ENCODE assay signal across 23 cellular contexts in the genomic region with DNA sequence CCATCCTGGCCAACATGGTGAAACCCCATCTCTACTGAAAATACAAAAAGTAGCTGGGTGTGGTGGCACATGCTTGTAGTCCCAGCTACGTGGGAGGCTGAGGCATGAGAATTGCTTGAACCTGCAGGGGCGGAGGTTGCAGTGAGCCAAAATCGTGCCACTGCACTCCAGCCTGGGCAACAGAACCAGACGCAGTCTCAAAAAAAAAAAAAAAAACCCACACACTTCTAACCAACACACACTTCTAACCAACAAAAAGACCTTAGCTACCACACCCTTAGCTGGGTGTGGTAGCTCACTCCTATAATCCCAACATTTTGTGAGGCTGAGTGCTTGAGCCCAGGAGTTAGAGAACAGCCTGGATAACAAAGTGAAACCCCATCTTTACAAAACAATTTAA. TPM values are rescaled to one million over a fixed set of nuclear protein-coding genes. Genes with fewer than 3 reads are reported as not detected.
DNase-seq lines count a peak whose midpoint lies in the region; ATAC-seq and TF ChIP-seq lines count a peak whose summit lies in the region.
"Had no signal": no experiment of that assay in that cellular context is flagged by ENCODE, and none has a peak within 500 bp of the region (broad histone marks: within the 10 kb centered on the region; RNA-seq: fewer than 3 reads in every experiment).

No MANE protein-coding gene starts in this region.

- no peak for TF ChIP-seq CTCF in HEK293 (tag by site-specific recombination; IDR thresholded peaks at IDR 0.05)
- TF ChIP-seq CTCF in breast epithelium (IDR thresholded peaks at IDR 0.05), result no peak

- peaks cover 34% of the 10 kb centered on the region for H3K4me1 Mint-ChIP-seq in activated CD4-positive, alpha-beta memory T cell treated with anti-CD3 and anti-CD28 coated beads, Interleukin-2, amount 10 ng/mL, durations not matched to agents 7 days and 5 days
- peaks cover 27% of the 10 kb centered on the region for H3K4me1 Mint-ChIP-seq in activated naive CD8-positive, alpha-beta T cell treated with anti-CD3 and anti-CD28 coated beads, Interleukin-2, amount 50 U/mL, for 24 hours

- H3K9me3 ChIP-seq in HEK293 (ENCODE audit: control insufficient read depth, insufficient read depth, low read depth, low read length), result no peaks in the 10 kb centered on the region
- no peaks in the 10 kb centered on the region for H3K9me3 ChIP-seq in breast epithelium
- H3K9me3 ChIP-seq: colonic mucosa, pancreas, transverse colon had no signal

- H3K27ac Mint-ChIP-seq in activated naive CD4-positive, alpha-beta T cell treated with anti-CD3 and anti-CD28 coated beads, Interleukin-2, amount 50 U/mL, for 72 hours, result no peak overlapping the region
- peak overlapping the region; percentile 58 for H3K27ac Mint-ChIP-seq in activated CD4-positive, alpha-beta memory T cell treated with anti-CD3 and anti-CD28 coated beads, Interleukin-2, amount 10 ng/mL, durations not matched to agents 7 days and 5 days
- H3K27ac Mint-ChIP-seq in activated naive CD8-positive, alpha-beta T cell treated with anti-CD3 and anti-CD28 coated beads, Interleukin-2, amount 50 U/mL, for 24 hours, result peak overlapping the region; percentile 33
- H3K27ac Mint-ChIP-seq: GM23338 had no signal

- ATAC-seq in activated naive CD4-positive, alpha-beta T cell treated with anti-CD3 and anti-CD28 coated beads, Interleukin-2, amount 50 U/mL, for 72 hours, result no peak
- ATAC-seq in activated naive CD8-positive, alpha-beta T cell treated with anti-CD3 and anti-CD28 coated beads, Interleukin-2, amount 50 U/mL, for 24 hours, result no peak
- ATAC-seq: GM23338, pancreas had no signal

- intact Hi-C loops in breast epithelium (cut with DNase I; ENCODE audit: low total_unique reads), result no loop called here

- peaks cover 0 to 4% of the 10 kb centered on the region in 2 donors for H3K9me3 Mint-ChIP-seq in activated naive CD4-positive, alpha-beta T cell treated with anti-CD3 and anti-CD28 coated beads, Interleukin-2, amount 50 U/mL, for 72 hours
- peaks cover 3% of the 10 kb centered on the region for H3K9me3 Mint-ChIP-seq in activated CD4-positive, alpha-beta memory T cell treated with anti-CD3 and anti-CD28 coated beads, Interleukin-2, amount 10 ng/mL, durations not matched to agents 7 days and 5 days
- H3K9me3 Mint-ChIP-seq in activated naive CD8-positive, alpha-beta T cell treated with anti-CD3 and anti-CD28 coated beads, Interleukin-2, amount 50 U/mL, for 24 hours, result peaks cover 3% of the 10 kb centered on the region

- DNase-seq in activated naive CD4-positive, alpha-beta T cell treated with Interleukin-2 at 50 U/mL for 16 hours, result peak; percentile 37
- DNase-seq in activated naive CD4-positive, alpha-beta T cell treated with anti-CD3 and anti-CD28 coated beads, Interleukin-2, amount 50 U/mL, for 72 hours (ENCODE audit: low spot score in 2 of 2), result no peak
- peak; percentile 30 for DNase-seq in activated CD4-positive, alpha-beta memory T cell treated with anti-CD3 and anti-CD28 coated beads, Interleukin-2, amount 10 ng/mL, durations not matched to agents 7 days and 5 days
- no peak for DNase-seq in activated naive CD8-positive, alpha-beta T cell treated with anti-CD3 and anti-CD28 coated beads, Interleukin-2, amount 50 U/mL, for 24 hours
- DNase-seq in middle frontal gyrus (ENCODE audit: extremely low spot score, low spot score) (no peak), NCI-H2029 treated with DMSO at 0.1 percent for 48 hours (lab: John Stamatoyannopoulos, UW) (no peak), breast epithelium (ENCODE audit: low spot score in 2 of 2) (no peak)
- DNase-seq: AML-193; colonic mucosa; effector CD4-positive, alpha-beta T cell; EL; hypothalamus; NCI-H146; NCI-H2107; pancreas; Right ventricle myocardium superior; T-helper 9 cell; transverse colon had no signal

- H3K4me1 ChIP-seq in HEK293 (ENCODE audit: control insufficient read depth, insufficient read depth, low read length) (peaks cover 9% of the 10 kb centered on the region), breast epithelium (no peaks in the 10 kb centered on the region)
- H3K4me1 ChIP-seq: colonic mucosa, pancreas had no signal

- no peak overlapping the region for H3K4me3 ChIP-seq in HEK293 (ENCODE audit: low read depth, low read length)
- no peak overlapping the region for H3K4me3 ChIP-seq in breast epithelium
- H3K4me3 ChIP-seq: colonic mucosa, GM23338, pancreas, skin epidermis, transverse colon had no signal

- no peak overlapping the region for H3K4me3 Mint-ChIP-seq in activated CD4-positive, alpha-beta memory T cell treated with anti-CD3 and anti-CD28 coated beads, Interleukin-2, amount 10 ng/mL, durations not matched to agents 7 days and 5 days
- H3K4me3 Mint-ChIP-seq in activated naive CD8-positive, alpha-beta T cell treated with anti-CD3 and anti-CD28 coated beads, Interleukin-2, amount 50 U/mL, for 24 hours, result no peak overlapping the region
- H3K4me3 Mint-ChIP-seq: GM23338, neural crest cell had no signal

- H3K36me3 Mint-ChIP-seq in activated naive CD4-positive, alpha-beta T cell treated with anti-CD3 and anti-CD28 coated beads, Interleukin-2, amount 50 U/mL, for 72 hours, result peaks cover 4 to 19% of the 10 kb centered on the region in 2 donors
- H3K36me3 Mint-ChIP-seq in activated CD4-positive, alpha-beta memory T cell treated with anti-CD3 and anti-CD28 coated beads, Interleukin-2, amount 10 ng/mL, durations not matched to agents 7 days and 5 days (ENCODE audit: low read depth), result peaks cover 34% of the 10 kb centered on the region
- H3K36me3 Mint-ChIP-seq in activated naive CD8-positive, alpha-beta T cell treated with anti-CD3 and anti-CD28 coated beads, Interleukin-2, amount 50 U/mL, for 24 hours (ENCODE audit: low read depth), result peaks cover 28% of the 10 kb centered on the region

- CTCF ChIA-PET in HEK293 (lab: Yijun Ruan, JAX), result interaction anchor here (0.6 to 1.3 kb wide), 3 partner anchors 74 to 276 kb away, joined by 3 to 4 read pairs (median 3); no protein-coding TSS in a partner anchor
- CTCF ChIA-PET in activated CD4-positive, alpha-beta memory T cell treated with anti-CD3 and anti-CD28 coated beads, Interleukin-2, amount 10 ng/mL, durations not matched to agents 7 days and 5 days (lab: Charles Lee), result interaction anchor here (0.6 to 1.9 kb wide), 13 partner anchors 8 to 229 kb away, joined by 3 to 12 read pairs (median 4); no protein-coding TSS in a partner anchor

- H3K27ac ChIP-seq in HEK293 (ENCODE audit: extremely low read depth, low read depth, low read length), result no peak overlapping the region
- no peak overlapping the region for H3K27ac ChIP-seq in breast epithelium
- H3K27ac ChIP-seq: colonic mucosa, pancreas, skin epidermis, transverse colon had no signal

- POLR2A ChIA-PET in HEK293 (lab: Yijun Ruan, JAX), result interaction anchor here (1.2 kb wide), 1 partner anchor 151 kb away, joined by 5 read pairs; a partner anchor contains a TSS
- POLR2A ChIA-PET in activated CD4-positive, alpha-beta memory T cell treated with anti-CD3 and anti-CD28 coated beads, Interleukin-2, amount 10 ng/mL, durations not matched to agents 7 days and 5 days (lab: Charles Lee), result interaction anchor here (0.8 to 1.4 kb wide), 7 partner anchors 15 to 228 kb away, joined by 3 to 8 read pairs (median 4); a partner anchor contains a TSS

- peaks cover 0 to 7% of the 10 kb centered on the region in 2 experiments; a peak in 1 of 3 replicates for H3K36me3 ChIP-seq in HEK293 (ENCODE audit: control insufficient read depth in 2 of 2, insufficient read depth in 1 of 2, low read length in 2 of 2)
- H3K36me3 ChIP-seq in breast epithelium, result peaks cover under 1% of the 10 kb centered on the region
- H3K36me3 ChIP-seq: colonic mucosa, pancreas had no signal

- no peaks in the 10 kb centered on the region for H3K27me3 Mint-ChIP-seq in activated CD4-positive, alpha-beta memory T cell treated with anti-CD3 and anti-CD28 coated beads, Interleukin-2, amount 10 ng/mL, durations not matched to agents 7 days and 5 days
- H3K27me3 Mint-ChIP-seq in activated naive CD8-positive, alpha-beta T cell treated with anti-CD3 and anti-CD28 coated beads, Interleukin-2, amount 50 U/mL, for 24 hours, result no peaks in the 10 kb centered on the region

- no peak for TF ChIP-seq POLR2A in breast epithelium (IDR thresholded peaks at IDR 0.05)

- no peaks in the 10 kb centered on the region for H3K27me3 ChIP-seq in breast epithelium
- H3K27me3 ChIP-seq: colonic mucosa, pancreas, transverse colon had no signal

TF ChIP-seq in HEK293, 187 proteins besides CTCF, POLR2A, EP300 and RAD21 (continues in another document):
- TF ChIP-seq ZNF830 (tag by site-specific recombination; IDR thresholded peaks at IDR 0.05; ENCODE audit: low read depth) (no peak), ZNF184 (tag by site-specific recombination; IDR thresholded peaks at IDR 0.05) (no peak), EGR2 (tag by site-specific recombination; IDR thresholded peaks at IDR 0.05; ENCODE audit: low read depth) (peak; percentile 50; the same call in 1 of the 2 replicates), ZNF433 (tag by site-specific recombination; IDR thresholded peaks at IDR 0.05; ENCODE audit: low read depth) (no peak), ZNF555 (tag by site-specific recombination; conservative IDR thresholded peaks at IDR 0.05) (no peak), ZFHX2 (tag by site-specific recombination; conservative IDR thresholded peaks at IDR 0.05) (peak; percentile 36; the same call in 1 of the 2 replicates), ZNF132 (tag by site-specific recombination; IDR thresholded peaks at IDR 0.05; ENCODE audit: borderline replicate concordance) (no peak), ZNF416 (tag by site-specific recombination; IDR thresholded peaks at IDR 0.05) (no peak), ZNF600 (tag by site-specific recombination; IDR thresholded peaks at IDR 0.05) (no peak), ZNF19 (tag by site-specific recombination; IDR thresholded peaks at IDR 0.05; ENCODE audit: low read depth) (no peak)
- TF ChIP-seq, protein P1, sequence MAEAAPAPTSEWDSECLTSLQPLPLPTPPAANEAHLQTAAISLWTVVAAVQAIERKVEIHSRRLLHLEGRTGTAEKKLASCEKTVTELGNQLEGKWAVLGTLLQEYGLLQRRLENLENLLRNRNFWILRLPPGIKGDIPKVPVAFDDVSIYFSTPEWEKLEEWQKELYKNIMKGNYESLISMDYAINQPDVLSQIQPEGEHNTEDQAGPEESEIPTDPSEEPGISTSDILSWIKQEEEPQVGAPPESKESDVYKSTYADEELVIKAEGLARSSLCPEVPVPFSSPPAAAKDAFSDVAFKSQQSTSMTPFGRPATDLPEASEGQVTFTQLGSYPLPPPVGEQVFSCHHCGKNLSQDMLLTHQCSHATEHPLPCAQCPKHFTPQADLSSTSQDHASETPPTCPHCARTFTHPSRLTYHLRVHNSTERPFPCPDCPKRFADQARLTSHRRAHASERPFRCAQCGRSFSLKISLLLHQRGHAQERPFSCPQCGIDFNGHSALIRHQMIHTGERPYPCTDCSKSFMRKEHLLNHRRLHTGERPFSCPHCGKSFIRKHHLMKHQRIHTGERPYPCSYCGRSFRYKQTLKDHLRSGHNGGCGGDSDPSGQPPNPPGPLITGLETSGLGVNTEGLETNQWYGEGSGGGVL (tag by site-specific recombination; IDR thresholded peaks at IDR 0.05), result no peak

RNA-seq across cellular contexts. Expression of a gene that starts 33.9 kb away (rescaled TPM):
- total RNA-seq in activated naive CD4-positive, alpha-beta T cell treated with anti-CD3 and anti-CD28 coated beads, Interleukin-2, amount 50 U/mL, for 72 hours, result 100 to 1,000 TPM; 170 to 209 TPM
- 100 to 1,000 TPM; 418 to 420 TPM for total RNA-seq in activated CD4-positive, alpha-beta memory T cell treated with anti-CD3 and anti-CD28 coated beads, Interleukin-2, amount 10 ng/mL, durations not matched to agents 7 days and 5 days
- 1 to 10 TPM; 3.9 to 4.5 (median 4.1) TPM for total RNA-seq in breast epithelium
- total RNA-seq: HT1080 had no signal

Comparison
In these comparisons a context has a peak if more than half of its experiments do, and no peak if none do; other contexts are left out.
1. DNase-seq: peak in activated naive CD4-positive, alpha-beta T cell treated with Interleukin-2 at 50 U/mL for 16 hours (single experiment) and activated CD4-positive, alpha-beta memory T cell treated with anti-CD3 and anti-CD28 coated beads, Interleukin-2, amount 10 ng/mL, durations not matched to agents 7 days and 5 days (single experiment); none in activated naive CD4-positive, alpha-beta T cell treated with anti-CD3 and anti-CD28 coated beads, Interleukin-2, amount 50 U/mL, for 72 hours (0 of 2), activated naive CD8-positive, alpha-beta T cell treated with anti-CD3 and anti-CD28 coated beads, Interleukin-2, amount 50 U/mL, for 24 hours (single experiment), middle frontal gyrus (single experiment), NCI-H2029 treated with DMSO at 0.1 percent for 48 hours (single experiment) and breast epithelium (0 of 2).
2. H3K27ac Mint-ChIP-seq: peak in activated CD4-positive, alpha-beta memory T cell treated with anti-CD3 and anti-CD28 coated beads, Interleukin-2, amount 10 ng/mL, durations not matched to agents 7 days and 5 days (single experiment) and activated naive CD8-positive, alpha-beta T cell treated with anti-CD3 and anti-CD28 coated beads, Interleukin-2, amount 50 U/mL, for 24 hours (single experiment); none in activated naive CD4-positive, alpha-beta T cell treated with anti-CD3 and anti-CD28 coated beads, Interleukin-2, amount 50 U/mL, for 72 hours (0 of 2).
3. RNA of a gene that starts 33.9 kb away (total RNA-seq): 418 to 420 TPM in activated CD4-positive, alpha-beta memory T cell treated with anti-CD3 and anti-CD28 coated beads, Interleukin-2, amount 10 ng/mL, durations not matched to agents 7 days and 5 days and 170 to 209 TPM in activated naive CD4-positive, alpha-beta T cell treated with anti-CD3 and anti-CD28 coated beads, Interleukin-2, amount 50 U/mL, for 72 hours; 3.9 to 4.5 TPM in breast epithelium; every median in the first group is over 10 times any median in the second.